ENCODE assay signal across 19 cellular contexts in the genomic region with DNA sequence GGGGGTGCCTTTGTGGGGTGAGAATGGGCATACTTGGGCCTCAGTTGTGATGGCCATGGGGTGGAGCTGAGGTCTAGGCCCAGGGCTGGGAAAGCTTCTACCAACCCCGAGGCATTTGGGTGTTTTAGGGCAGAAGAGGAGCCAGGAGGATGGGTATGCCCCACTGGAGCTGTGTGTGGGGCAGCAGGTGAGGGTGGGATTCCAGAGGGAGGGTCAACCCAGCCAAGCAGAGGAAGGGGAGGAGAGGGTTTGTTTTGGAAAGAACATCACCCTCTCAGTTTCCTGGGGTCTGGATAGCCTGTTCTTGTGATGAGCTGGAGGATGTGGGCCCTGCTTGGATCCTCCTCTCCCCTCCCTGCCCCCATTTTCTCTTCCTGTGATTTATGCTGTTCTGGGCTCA. TPM values are rescaled to one million over a fixed set of nuclear protein-coding genes. Genes with fewer than 3 reads are reported as not detected.
DNase-seq lines count a peak whose midpoint lies in the region; ATAC-seq and TF ChIP-seq lines count a peak whose summit lies in the region.
"Had no signal": no experiment of that assay in that cellular context is flagged by ENCODE, and none has a peak within 500 bp of the region (broad histone marks: within the 10 kb centered on the region; RNA-seq: fewer than 3 reads in every experiment).

No MANE protein-coding gene starts in this region.

- DNase-seq in CD8-positive, alpha-beta memory T cell: no peak
- DNase-seq in activated CD4-positive, alpha-beta memory T cell treated with anti-CD3 and anti-CD28 coated beads for 36 hours: no peak
- no peak for DNase-seq in effector memory CD8-positive, alpha-beta T cell
- DNase-seq in psoas muscle: no peak
- no peak for DNase-seq in NCI-H1436 (lab: John Stamatoyannopoulos, UW)
- DNase-seq in cerebellar nuclear complex (lab: John Stamatoyannopoulos, UW): no peak
- DNase-seq: brain microvascular endothelial cell, endodermal cell, HFFc6, kidney glomerular epithelial cell, mammary epithelial cell, NCI-H187, NCI-H748 treated with DMSO at 0.1 percent for 48 hours, OCI-M1, Right ventricle myocardium superior had no signal

- H3K4me3 Mint-ChIP-seq in CD8-positive, alpha-beta memory T cell: peak overlapping the region in 4 of 7 donors; percentile 48 to 69 (median 68)
- H3K4me3 Mint-ChIP-seq in activated CD4-positive, alpha-beta memory T cell treated with anti-CD3 and anti-CD28 coated beads for 36 hours: peak overlapping the region; percentile 38
- peak overlapping the region; percentile 39 to 49 for H3K4me3 Mint-ChIP-seq in effector memory CD8-positive, alpha-beta T cell
- H3K4me3 Mint-ChIP-seq: endodermal cell, HFFc6 had no signal

- intact Hi-C loops in activated CD4-positive, alpha-beta memory T cell treated with anti-CD3 and anti-CD28 coated beads for 36 hours (cut with micrococcal nuclease): no loop called here
- intact Hi-C loops in psoas muscle (cut with DNase I): no loop called here

- no peaks in the 10 kb centered on the region for H3K27me3 ChIP-seq in BLaER1 treated with 17β-estradiol and CSF1 and Interleukin-3, amounts not matched to agents 10 nM and 100 nM
- H3K27me3 ChIP-seq in CD8-positive, alpha-beta memory T cell (ENCODE audit: insufficient read depth, low read length, poor library complexity, severe bottlenecking): no peaks in the 10 kb centered on the region
- no peaks in the 10 kb centered on the region for H3K27me3 ChIP-seq in psoas muscle (ENCODE audit: insufficient read depth in 3 of 3, low read length in 2 of 3)
- H3K27me3 ChIP-seq: brain microvascular endothelial cell, vagina had no signal

- POLR2A ChIA-PET in CD8-positive, alpha-beta memory T cell (lab: Charles Lee): no interaction called here
- POLR2A ChIA-PET in activated CD4-positive, alpha-beta memory T cell treated with anti-CD3 and anti-CD28 coated beads for 36 hours (lab: Charles Lee): no interaction called here

- H3K36me3 ChIP-seq in BLaER1 treated with 17β-estradiol and CSF1 and Interleukin-3, amounts not matched to agents 10 nM and 100 nM: no peaks in the 10 kb centered on the region
- no peaks in the 10 kb centered on the region for H3K36me3 ChIP-seq in CD8-positive, alpha-beta memory T cell (ENCODE audit: insufficient read depth, low read length)
- H3K36me3 ChIP-seq in psoas muscle (ENCODE audit: insufficient read depth in 1 of 2, low read depth in 1 of 2): no peaks in the 10 kb centered on the region
- H3K36me3 ChIP-seq: brain microvascular endothelial cell, vagina had no signal

- H3K4me3 ChIP-seq in BLaER1 treated with 17β-estradiol and CSF1 and Interleukin-3, amounts not matched to agents 10 nM and 100 nM: no peak overlapping the region
- H3K4me3 ChIP-seq in CD8-positive, alpha-beta memory T cell (ENCODE audit: low read length): no peak overlapping the region
- H3K4me3 ChIP-seq in psoas muscle: no peak overlapping the region
- H3K4me3 ChIP-seq: vagina had no signal

- no peak overlapping the region for H3K27ac ChIP-seq in BLaER1 treated with 17β-estradiol and CSF1 and Interleukin-3, amounts not matched to agents 10 nM and 100 nM
- H3K27ac ChIP-seq in CD8-positive, alpha-beta memory T cell (ENCODE audit: low read depth, low read length): no peak overlapping the region
- H3K27ac ChIP-seq in psoas muscle: no peak overlapping the region
- H3K27ac ChIP-seq: brain microvascular endothelial cell, vagina had no signal

- H3K4me2 ChIP-seq in BLaER1 treated with 17β-estradiol and CSF1 and Interleukin-3, amounts not matched to agents 10 nM and 100 nM: peak overlapping the region in 8 of 11 experiments; percentile 19 to 65 (median 48); a peak in 15 of 22 replicates
- H3K4me2 ChIP-seq: KMS-11 had no signal

- H3K4me1 ChIP-seq in BLaER1 treated with 17β-estradiol and CSF1 and Interleukin-3, amounts not matched to agents 10 nM and 100 nM: peaks cover 5 to 64% (median 58%) of the 10 kb centered on the region in 10 experiments; a peak in 18 of 20 replicates
- no peaks in the 10 kb centered on the region for H3K4me1 ChIP-seq in CD8-positive, alpha-beta memory T cell (ENCODE audit: insufficient read depth, low read length)
- no peaks in the 10 kb centered on the region for H3K4me1 ChIP-seq in psoas muscle
- H3K4me1 ChIP-seq: vagina had no signal

- no peaks in the 10 kb centered on the region for H3K9me3 ChIP-seq in BLaER1 treated with 17β-estradiol and CSF1 and Interleukin-3, amounts not matched to agents 10 nM and 100 nM (replicated peaks in 1 of 11)
- H3K9me3 ChIP-seq in CD8-positive, alpha-beta memory T cell (ENCODE audit: low read length): no peaks in the 10 kb centered on the region
- no peaks in the 10 kb centered on the region for H3K9me3 ChIP-seq in psoas muscle
- H3K9me3 ChIP-seq: vagina had no signal

- H4K20me1 ChIP-seq in BLaER1 treated with 17β-estradiol and CSF1 and Interleukin-3, amounts not matched to agents 10 nM and 100 nM: no peaks in the 10 kb centered on the region

- H3K9me3 Mint-ChIP-seq in CD8-positive, alpha-beta memory T cell: no peaks in the 10 kb centered on the region
- H3K9me3 Mint-ChIP-seq in activated CD4-positive, alpha-beta memory T cell treated with anti-CD3 and anti-CD28 coated beads for 36 hours: no peaks in the 10 kb centered on the region
- H3K9me3 Mint-ChIP-seq in effector memory CD8-positive, alpha-beta T cell: no peaks in the 10 kb centered on the region

- TF ChIP-seq CTCF in psoas muscle (IDR thresholded peaks at IDR 0.05): no peak

- H3K36me3 Mint-ChIP-seq in CD8-positive, alpha-beta memory T cell: no peaks in the 10 kb centered on the region
- H3K36me3 Mint-ChIP-seq in activated CD4-positive, alpha-beta memory T cell treated with anti-CD3 and anti-CD28 coated beads for 36 hours: no peaks in the 10 kb centered on the region
- peaks cover 2% of the 10 kb centered on the region for H3K36me3 Mint-ChIP-seq in effector memory CD8-positive, alpha-beta T cell (ENCODE audit: insufficient read depth)

- ATAC-seq in effector memory CD8-positive, alpha-beta T cell (replicated peaks): no peak
- ATAC-seq in psoas muscle: no peak

- H3K4me1 Mint-ChIP-seq in CD8-positive, alpha-beta memory T cell: peaks cover 19 to 76% (median 60%) of the 10 kb centered on the region in 3 donors
- H3K4me1 Mint-ChIP-seq in activated CD4-positive, alpha-beta memory T cell treated with anti-CD3 and anti-CD28 coated beads for 36 hours (ENCODE audit: low read depth): peaks cover 39% of the 10 kb centered on the region
- peaks cover 15 to 40% of the 10 kb centered on the region in 2 donors for H3K4me1 Mint-ChIP-seq in effector memory CD8-positive, alpha-beta T cell (ENCODE audit: low read depth in 2 of 2)
- H3K4me1 Mint-ChIP-seq: endodermal cell had no signal

- H3K27me3 Mint-ChIP-seq in CD8-positive, alpha-beta memory T cell: no peaks in the 10 kb centered on the region
- no peaks in the 10 kb centered on the region for H3K27me3 Mint-ChIP-seq in activated CD4-positive, alpha-beta memory T cell treated with anti-CD3 and anti-CD28 coated beads for 36 hours
- H3K27me3 Mint-ChIP-seq in effector memory CD8-positive, alpha-beta T cell: no peaks in the 10 kb centered on the region

- peak overlapping the region in 6 of 8 donors; percentile 80 to 90 (median 86) for H3K27ac Mint-ChIP-seq in CD8-positive, alpha-beta memory T cell
- peak overlapping the region; percentile 74 for H3K27ac Mint-ChIP-seq in activated CD4-positive, alpha-beta memory T cell treated with anti-CD3 and anti-CD28 coated beads for 36 hours
- H3K27ac Mint-ChIP-seq in effector memory CD8-positive, alpha-beta T cell: peak overlapping the region; percentile 83 to 90
- H3K27ac Mint-ChIP-seq: endodermal cell, HFFc6 had no signal

- CTCF ChIA-PET in CD8-positive, alpha-beta memory T cell (lab: Charles Lee): no interaction called here
- CTCF ChIA-PET in activated CD4-positive, alpha-beta memory T cell treated with anti-CD3 and anti-CD28 coated beads for 36 hours (lab: Charles Lee): no interaction called here

- 25 to 53% (median 26%) methylated on average over 1 of the region's 1 CpG for WGBS in psoas muscle, 3 donors

- H3K9ac ChIP-seq in BLaER1 treated with 17β-estradiol and CSF1 and Interleukin-3, amounts not matched to agents 10 nM and 100 nM: no peak overlapping the region
- H3K9ac ChIP-seq: KMS-11 had no signal

RNA-seq across cellular contexts. Expression of gene IL9R, which starts 0.6 kb away (rescaled TPM):
- total RNA-seq in CD8-positive, alpha-beta memory T cell: 1 to 10 TPM; 3.9 to 5.0 TPM
- 0.16 TPM for polyA plus RNA-seq in CD8-positive, alpha-beta memory T cell
- total RNA-seq in activated CD4-positive, alpha-beta memory T cell treated with anti-CD3 and anti-CD28 coated beads for 36 hours: 1 to 10 TPM; 2.7 to 4.1 TPM
- under 1 TPM in 1 of 4 donors, not detected in 3; 0.27 TPM for total RNA-seq in psoas muscle
- under 1 TPM in 2 of 3 donors, not detected in 1; 0.09 to 0.21 TPM for polyA plus RNA-seq in psoas muscle
- total RNA-seq: Right ventricle myocardium superior, skeletal muscle tissue, vagina had no signal
